In genomic region chr12:77384941-77385340, GRCh38 we compare ENCODE assay signal across 22 cellular contexts.
A peak's percentile ranks its signal among the peaks of the same experiment; 100 is the strongest.
DNase-seq lines count a peak whose midpoint lies in the region; ATAC-seq and TF ChIP-seq lines count a peak whose summit lies in the region.
"Had no signal": no experiment of that assay in that cellular context is flagged by ENCODE, and none has a peak within 500 bp of the region (broad histone marks: within the 10 kb centered on the region; RNA-seq: fewer than 3 reads in every experiment).

No MANE protein-coding gene starts in this region.

- H3K9ac ChIP-seq in GM23248 = no peak overlapping the region
- H3K9ac ChIP-seq in neuronal stem cell (ENCODE audit: low read depth, low read length, poor library complexity) = no peak overlapping the region
- H3K9ac ChIP-seq: BLaER1 treated with 17β-estradiol and CSF1 and Interleukin-3, amounts not matched to agents 10 nM and 100 nM had no signal

- H3K27me3 ChIP-seq in GM23248 (replicated peaks; ENCODE audit: insufficient read depth) (no peaks in the 10 kb centered on the region), brain microvascular endothelial cell (replicated peaks) (no peaks in the 10 kb centered on the region), neuronal stem cell (ENCODE audit: control insufficient read depth in 3 of 3, insufficient read depth in 3 of 3, low read depth in 1 of 3, low read length in 3 of 3) (no peaks in the 10 kb centered on the region)
- H3K27me3 ChIP-seq: BLaER1 treated with 17β-estradiol and CSF1 and Interleukin-3, amounts not matched to agents 10 nM and 100 nM had no signal

- H3K4me2 ChIP-seq in GM23248 (ENCODE audit: unreplicated experiment) = no peak overlapping the region
- no peak overlapping the region for H3K4me2 ChIP-seq in neuronal stem cell (ENCODE audit: insufficient read depth, low read length, poor library complexity, severe bottlenecking)
- H3K4me2 ChIP-seq: PC-9 had no signal

- peaks cover 12% of the 10 kb centered on the region; the same call in 1 of the 2 replicates for H3F3A ChIP-seq in GM23248 (ENCODE audit: insufficient read depth)

- no peak overlapping the region for H3K27ac ChIP-seq in GM23248
- no peak overlapping the region for H3K27ac ChIP-seq in brain microvascular endothelial cell
- H3K27ac ChIP-seq in neuronal stem cell (replicated peaks; ENCODE audit: low read length) = no peak overlapping the region
- H3K27ac ChIP-seq: BLaER1 treated with 17β-estradiol and CSF1 and Interleukin-3, amounts not matched to agents 10 nM and 100 nM; PC-9; RWPE1 had no signal

- H3K79me1 ChIP-seq in neuronal stem cell (ENCODE audit: low read depth, low read length) = no peaks in the 10 kb centered on the region

- WGBS in GM23248 (ENCODE audit: low coverage in 1 of 2, low lambda C conversion rate in 2 of 2, missing lambda C conversion rate in 2 of 2), 2 experiments = 72 to 80% methylated on average over 3 of the region's 3 CpGs
- no CpG with 5 or more reads among the region's 3 CpGs for WGBS in neuronal stem cell (ENCODE audit: extremely low coverage in 2 of 2, insufficient read length in 2 of 2, insufficient replicate concordance in 1 of 2), 2 donors

- H4K8ac ChIP-seq in neuronal stem cell (ENCODE audit: low read depth, low read length) = no peak overlapping the region

- no peak for TF ChIP-seq CTCF in brain microvascular endothelial cell (IDR thresholded peaks at IDR 0.05; ENCODE audit: low read depth, low read length, missing control alignments)

- ATAC-seq in HG03175 (IDR thresholded peaks at IDR 0.05; ENCODE audit: unreplicated experiment) = no peak

- H3K9me2 ChIP-seq in GM23248 (ENCODE audit: insufficient read depth) = no peaks in the 10 kb centered on the region

- H2BK15ac ChIP-seq in neuronal stem cell (ENCODE audit: low read length) = no peak overlapping the region

- DNase-seq in GM23248 = peak; percentile 33
- DNase-seq in NCI-H69 (lab: John Stamatoyannopoulos, UW) = peak; percentile 20
- peak; percentile 14 for DNase-seq in brain microvascular endothelial cell
- DNase-seq in neuronal stem cell (ENCODE audit: low spot score) = no peak
- DNase-seq in NCI-H1105 treated with DMSO at 0.1 percent for 48 hours (lab: John Stamatoyannopoulos, UW) = no peak
- no peak for DNase-seq in immature natural killer cell
- DNase-seq in stimulated activated CD4-positive, alpha-beta T cell treated with anti-CD3 and anti-CD28 coated beads, Interleukin-2, amount 100 ng/mL, for 24 hours = no peak
- DNase-seq: Caco-2; CD4-positive, alpha-beta memory T cell; DMS 273 treated with DMSO at 0.1 percent for 48 hours; DND-41; Karpas-422; MG63; NCI-H1105; NCI-H2081 treated with DMSO at 0.1 percent for 48 hours; NCI-H2171 treated with DMSO at 0.1 percent for 48 hours; NCI-H524 treated with DMSO at 0.1 percent for 48 hours; PC-9; SIG-M5 had no signal

- no peak overlapping the region for H3K14ac ChIP-seq in neuronal stem cell (ENCODE audit: low read length)

- H3K27ac Mint-ChIP-seq in immature natural killer cell = no peak overlapping the region
- H3K27ac Mint-ChIP-seq: CD4-positive, alpha-beta memory T cell had no signal

- H4K91ac ChIP-seq in neuronal stem cell (ENCODE audit: low read depth, low read length, poor library complexity) = no peak overlapping the region

- H3K4me1 Mint-ChIP-seq in immature natural killer cell = no peaks in the 10 kb centered on the region
- H3K4me1 Mint-ChIP-seq: CD4-positive, alpha-beta memory T cell had no signal

- H3K18ac ChIP-seq in neuronal stem cell (ENCODE audit: low read length) = no peak overlapping the region

- H3K4me1 ChIP-seq in GM23248 (ENCODE audit: insufficient read depth) (peaks cover 16% of the 10 kb centered on the region; the same call in 1 of the 2 replicates), neuronal stem cell (ENCODE audit: control insufficient read depth in 2 of 2, insufficient read depth in 1 of 2, low read depth in 1 of 2, low read length in 2 of 2) (peaks cover 0 to 8% of the 10 kb centered on the region in 2 donors)
- H3K4me1 ChIP-seq: BLaER1 treated with 17β-estradiol and CSF1 and Interleukin-3, amounts not matched to agents 10 nM and 100 nM; Caco-2 had no signal

- no peak overlapping the region for H3K23ac ChIP-seq in neuronal stem cell (ENCODE audit: low read depth, low read length, poor library complexity)

- no peak overlapping the region for H2BK120ac ChIP-seq in neuronal stem cell (ENCODE audit: low read depth, low read length)

- no peak overlapping the region for H3K4ac ChIP-seq in neuronal stem cell (ENCODE audit: low read length)

- H3K79me2 ChIP-seq in GM23248 (ENCODE audit: insufficient read depth) = no peaks in the 10 kb centered on the region

- H3K9me3 Mint-ChIP-seq in immature natural killer cell = peaks cover 3 to 11% (median 8%) of the 10 kb centered on the region in 6 donors

- H3K27me3 Mint-ChIP-seq in immature natural killer cell (ENCODE audit: low read depth in 3 of 3) = no peaks in the 10 kb centered on the region
- H3K27me3 Mint-ChIP-seq: CD4-positive, alpha-beta memory T cell had no signal

- H2AK5ac ChIP-seq in neuronal stem cell (ENCODE audit: low read depth, low read length) = no peak overlapping the region

- no peaks in the 10 kb centered on the region for H3K9me3 ChIP-seq in GM23248 (ENCODE audit: low read depth)
- no peaks in the 10 kb centered on the region for H3K9me3 ChIP-seq in neuronal stem cell (replicated peaks in 1 of 2; ENCODE audit: control insufficient read depth in 2 of 2, insufficient read depth in 1 of 2, low read depth in 1 of 2, low read length in 2 of 2)
- H3K9me3 ChIP-seq: BLaER1 treated with 17β-estradiol and CSF1 and Interleukin-3, amounts not matched to agents 10 nM and 100 nM; Caco-2; MG63 had no signal

- H3K4me3 ChIP-seq in GM23248 (no peak overlapping the region), brain microvascular endothelial cell (ENCODE audit: low read depth, low read length) (no peak overlapping the region), neuronal stem cell (ENCODE audit: low read length in 2 of 2) (no peak overlapping the region)
- H3K4me3 ChIP-seq: BLaER1 treated with 17β-estradiol and CSF1 and Interleukin-3, amounts not matched to agents 10 nM and 100 nM; MG63; PC-9 had no signal

- H4K20me1 ChIP-seq in GM23248 (ENCODE audit: insufficient read depth) = no peaks in the 10 kb centered on the region
- H4K20me1 ChIP-seq: BLaER1 treated with 17β-estradiol and CSF1 and Interleukin-3, amounts not matched to agents 10 nM and 100 nM had no signal

- H2BK5ac ChIP-seq in neuronal stem cell (ENCODE audit: low read length) = no peak overlapping the region

- H3K36me3 ChIP-seq in GM23248 (ENCODE audit: low read depth) = no peaks in the 10 kb centered on the region
- H3K36me3 ChIP-seq in brain microvascular endothelial cell (replicated peaks) = no peaks in the 10 kb centered on the region
- H3K36me3 ChIP-seq in neuronal stem cell (replicated peaks in 1 of 2; ENCODE audit: control insufficient read depth in 2 of 2, insufficient read depth in 2 of 2, low read length in 2 of 2) = no peaks in the 10 kb centered on the region
- H3K36me3 ChIP-seq: BLaER1 treated with 17β-estradiol and CSF1 and Interleukin-3, amounts not matched to agents 10 nM and 100 nM; MG63 had no signal

- no peak overlapping the region for H3K4me3 Mint-ChIP-seq in immature natural killer cell
- H3K4me3 Mint-ChIP-seq: CD4-positive, alpha-beta memory T cell had no signal

- H3K36me3 Mint-ChIP-seq in immature natural killer cell = no peaks in the 10 kb centered on the region
- H3K36me3 Mint-ChIP-seq: CD4-positive, alpha-beta memory T cell had no signal

- H2AFZ ChIP-seq in GM23248 (no peak overlapping the region), neuronal stem cell (ENCODE audit: low read length) (peak overlapping the region; percentile 67)
- H2AFZ ChIP-seq: PC-9 had no signal

- H2BK12ac ChIP-seq in neuronal stem cell (ENCODE audit: low read length) = no peak overlapping the region

- in situ Hi-C loops in GM23248 (cut with MboI) (no loop called here), brain microvascular endothelial cell (cut with HindIII; ENCODE audit: low pct_ligation_motif_present, low sequenced_read_pairs) (no loop called here)

Comparison
In these comparisons a context has a peak if more than half of its experiments do, and no peak if none do; other contexts are left out.
1. DNase-seq: peak in GM23248 (single experiment), NCI-H69 (single experiment) and brain microvascular endothelial cell (single experiment); none in neuronal stem cell (single experiment), NCI-H1105 treated with DMSO at 0.1 percent for 48 hours (single experiment), immature natural killer cell (0 of 3) and stimulated activated CD4-positive, alpha-beta T cell treated with anti-CD3 and anti-CD28 coated beads, Interleukin-2, amount 100 ng/mL, for 24 hours (0 of 2).